In the genomic region with DNA sequence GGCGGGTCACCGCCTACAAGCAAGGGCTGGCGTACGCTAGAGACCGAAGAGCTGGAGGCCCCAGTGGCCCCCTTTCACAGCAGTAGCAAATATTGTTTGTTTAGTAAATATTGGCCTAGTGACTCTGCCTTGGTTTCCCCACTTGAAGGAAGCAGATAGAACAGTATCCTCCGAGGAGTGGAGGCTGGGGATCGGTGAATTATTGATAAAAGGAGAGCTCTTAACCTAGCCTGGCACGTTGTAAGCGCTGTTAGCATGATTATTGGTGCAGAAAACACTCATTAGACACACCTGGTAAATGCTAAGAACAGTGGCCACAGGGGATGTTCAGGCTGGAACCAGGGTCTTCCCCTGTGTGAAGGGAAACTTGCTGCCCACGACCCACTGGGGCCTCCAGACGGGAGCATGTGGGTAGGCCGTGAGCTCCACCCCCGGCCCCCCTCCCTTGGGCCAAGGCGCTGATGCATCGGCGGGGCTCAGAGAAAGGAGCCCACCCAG, we compare ENCODE assay signal across 2 cellular contexts.
TF ChIP-seq lines count a peak whose summit lies in the region.

No MANE protein-coding gene starts in this region.

TF ChIP-seq in endothelial cell of umbilical vein, 7 proteins besides CTCF, POLR2A, EP300 and RAD21:
- TF ChIP-seq POLR2AphosphoS5 (IDR thresholded peaks at IDR 0.05; ENCODE audit: insufficient read depth, low read depth, low read length) (no peak), EZH2 (IDR thresholded peaks at IDR 0.05; ENCODE audit: borderline replicate concordance, low read depth, low read length, severe bottlenecking) (no peak)
- TF ChIP-seq, protein P1, sequence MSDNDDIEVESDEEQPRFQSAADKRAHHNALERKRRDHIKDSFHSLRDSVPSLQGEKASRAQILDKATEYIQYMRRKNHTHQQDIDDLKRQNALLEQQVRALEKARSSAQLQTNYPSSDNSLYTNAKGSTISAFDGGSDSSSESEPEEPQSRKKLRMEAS (IDR thresholded peaks at IDR 0.05; ENCODE audit: insufficient read depth, insufficient read length): no peak

TF ChIP-seq in neural cell, 6 proteins besides CTCF, POLR2A, EP300 and RAD21:
- TF ChIP-seq MXI1 (conservative IDR thresholded peaks at IDR 0.05; ENCODE audit: poor library complexity, severe bottlenecking) (peak; percentile 44), EZH2 (IDR thresholded peaks at IDR 0.05; ENCODE audit: borderline replicate concordance, insufficient read depth, low read length, poor library complexity, severe bottlenecking) (no peak), REST (IDR thresholded peaks at IDR 0.05; ENCODE audit: borderline replicate concordance) (no peak)
